In genomic region chr6:30597315-30598144, GRCh38 we compare ENCODE assay signal across 8 cellular contexts. TPM values are rescaled to one million over a fixed set of nuclear protein-coding genes. Genes with fewer than 3 reads are reported as not detected.
A peak's percentile ranks its signal among the peaks of the same experiment; 100 is the strongest.
DNase-seq lines count a peak whose midpoint lies in the region; ATAC-seq and TF ChIP-seq lines count a peak whose summit lies in the region.
"Not testable (repeated sequence)": the region's sequence is repeated elsewhere in the genome, so short reads cannot be mapped to it uniquely, and the experiment has no call there.

No MANE protein-coding gene starts in this region.

- not testable (repeated sequence) for H3K4me3 ChIP-seq in osteoblast (ENCODE audit: insufficient read depth, low read length)

- H3K27me3 ChIP-seq in osteoblast (ENCODE audit: insufficient read depth, low read length) = not testable (repeated sequence)

- H3K9me3 ChIP-seq in osteoblast (ENCODE audit: low read depth, low read length) = not testable (repeated sequence)

- peak; percentile 9 for DNase-seq in DMS79 treated with DMSO at 0.1 percent for 48 hours (lab: John Stamatoyannopoulos, UW)
- peak; percentile 58 for DNase-seq in NCI-H2227 treated with DMSO at 0.1 percent for 48 hours (lab: John Stamatoyannopoulos, UW)
- peak; percentile 65 for DNase-seq in UCSD-AML1 (lab: John Stamatoyannopoulos, UW; ENCODE audit: unreplicated experiment)
- peak; percentile 79 for DNase-seq in amniotic epithelial cell (ENCODE audit: low read depth)
- not testable (repeated sequence) for DNase-seq in Right ventricle myocardium inferior (ENCODE audit: missing footprints)
- peak; percentile 90 for DNase-seq in osteoblast (ENCODE audit: insufficient read length, low spot score, missing footprints)
- DNase-seq in stimulated activated naive CD4-positive, alpha-beta T cell treated with Interleukin-2 at 50 U/mL for 16 hours (lab: John Stamatoyannopoulos, UW) = peak; percentile 68

- TF ChIP-seq CTCF in osteoblast (IDR thresholded peaks at IDR 0.05; ENCODE audit: extremely low read depth, low read depth, low read length) = peak; percentile 80

- not testable (repeated sequence) for H3K79me2 ChIP-seq in osteoblast (ENCODE audit: insufficient read depth, low read length)

- peaks cover 45% of the 10 kb centered on the region for H3K36me3 ChIP-seq in osteoblast (ENCODE audit: insufficient read depth, low read length)

- ATAC-seq in HG02852 (IDR thresholded peaks at IDR 0.05; ENCODE audit: unreplicated experiment) = peak; percentile 57
- ATAC-seq in Right ventricle myocardium inferior = peak; percentile 63

- H3K4me1 ChIP-seq in osteoblast (ENCODE audit: insufficient read depth, low read length) = not testable (repeated sequence)

- H3K27ac ChIP-seq in osteoblast (ENCODE audit: low read depth, low read length) = not testable (repeated sequence)

- not testable (repeated sequence) for H2AFZ ChIP-seq in osteoblast (ENCODE audit: low read length)

- H3K4me2 ChIP-seq in osteoblast (ENCODE audit: insufficient read depth, low read length) = not testable (repeated sequence)

- not testable (repeated sequence) for H4K20me1 ChIP-seq in osteoblast (ENCODE audit: insufficient read depth, low read length)

- intact Hi-C loops in Right ventricle myocardium inferior (cut with DNase I) = loop anchor here (5.0 kb wide), 2 partner anchors 55 to 115 kb away; no protein-coding TSS in a partner anchor

RNA-seq across cellular contexts. Expression of gene PPP1R10, which starts 19.5 kb away (rescaled TPM):
- 33.5 TPM for total RNA-seq in Right ventricle myocardium inferior
- 29.0 and 37.4 TPM in 2 replicates for total RNA-seq in osteoblast

RNA-seq across cellular contexts. Expression of gene MRPS18B, which starts 20.1 kb away (rescaled TPM):
- total RNA-seq in Right ventricle myocardium inferior (129 TPM), osteoblast (67.3 and 83.4 TPM in 2 replicates)

RNA-seq across cellular contexts. Expression of gene ABCF1, which starts 26.3 kb away (rescaled TPM):
- 39.5 TPM for total RNA-seq in Right ventricle myocardium inferior
- total RNA-seq in osteoblast = 37.3 and 37.4 TPM in 2 replicates

RNA-seq across cellular contexts. Expression of gene ATAT1, which starts 29.1 kb away (rescaled TPM):
- total RNA-seq in Right ventricle myocardium inferior (1.9 TPM), osteoblast (4.4 and 4.7 TPM in 2 replicates)

RNA-seq across cellular contexts. Expression of gene PRR3, which starts 40.4 kb away (rescaled TPM):
- total RNA-seq in Right ventricle myocardium inferior (2.8 TPM), osteoblast (6.8 and 7.2 TPM in 2 replicates)
